1 cellular context compared by ENCODE assay signal in genomic region chr13:109874444-109874920, GRCh38.
TF ChIP-seq lines count a peak whose summit lies in the region.

No MANE protein-coding gene starts in this region.

TF ChIP-seq in GM23338, 12 proteins besides CTCF, POLR2A, EP300 and RAD21 (continued from another document):
- TF ChIP-seq ZNF462 (CRISPR knock-in tag; IDR thresholded peaks at IDR 0.05) (no peak), REST (IDR thresholded peaks at IDR 0.05; ENCODE audit: unreplicated experiment) (no peak), ZNF331 (CRISPR knock-in tag; IDR thresholded peaks at IDR 0.05; ENCODE audit: low read depth) (no peak), ZNF114 (CRISPR knock-in tag; IDR thresholded peaks at IDR 0.05) (no peak), POLR2AphosphoS5 (IDR thresholded peaks at IDR 0.05; ENCODE audit: low read depth) (no peak)
